Comparison of ENCODE assay signal across 1 cellular context in genomic region chr22:19253143-19253542, GRCh38.
A peak's percentile ranks its signal among the peaks of the same experiment; 100 is the strongest.
TF ChIP-seq lines count a peak whose summit lies in the region.

No MANE protein-coding gene starts in this region.

TF ChIP-seq in K562, 482 proteins besides CTCF, POLR2A, EP300 and RAD21 (continued from another document):
- no peak for TF ChIP-seq ZNF449 (CRISPR knock-in tag; IDR thresholded peaks at IDR 0.05)
- TF ChIP-seq IRF9 (tag; IDR thresholded peaks at IDR 0.05) = no peak
- TF ChIP-seq BCL6 (CRISPR knock-in tag; IDR thresholded peaks at IDR 0.05) = no peak
- no peak for TF ChIP-seq ZNF124 (CRISPR knock-in tag; IDR thresholded peaks at IDR 0.05)
- no peak for TF ChIP-seq PTTG1 (tag; IDR thresholded peaks at IDR 0.05; ENCODE audit: low read depth)
- TF ChIP-seq E2F4 (CRISPR knock-in tag; IDR thresholded peaks at IDR 0.05; ENCODE audit: low read depth) = no peak
- 0 out of 2 replicates have a peak, but pooled peaks have one; percentile 26 for TF ChIP-seq ZFX (CRISPR knock-in tag; IDR thresholded peaks at IDR 0.05)
- no peak for TF ChIP-seq KDM4B (IDR thresholded peaks at IDR 0.05; ENCODE audit: borderline replicate concordance in 2 of 2, low read depth in 1 of 2)
- TF ChIP-seq ZNF740 (CRISPR knock-in tag; IDR thresholded peaks at IDR 0.05) = no peak
- TF ChIP-seq ZNF740 (tag; IDR thresholded peaks at IDR 0.05) = no peak
- no peak for TF ChIP-seq KAT7 (CRISPR knock-in tag; IDR thresholded peaks at IDR 0.05; ENCODE audit: borderline replicate concordance)
- TF ChIP-seq HDAC3 (IDR thresholded peaks at IDR 0.05; ENCODE audit: borderline replicate concordance, partially characterized antibody) = no peak
- no peak for TF ChIP-seq TSHZ1 (CRISPR knock-in tag; IDR thresholded peaks at IDR 0.05)
- no peak for TF ChIP-seq STAT5B (CRISPR knock-in tag; IDR thresholded peaks at IDR 0.05)
- no peak for TF ChIP-seq MXD1 (CRISPR knock-in tag; IDR thresholded peaks at IDR 0.05; ENCODE audit: borderline replicate concordance, poor library complexity, severe bottlenecking)
- TF ChIP-seq NCOA2 (IDR thresholded peaks at IDR 0.05; ENCODE audit: partially characterized antibody in 2 of 2) = no peak
- no peak for TF ChIP-seq ZBTB49 (CRISPR knock-in tag; IDR thresholded peaks at IDR 0.05; ENCODE audit: borderline replicate concordance)
- no peak for TF ChIP-seq GTF2E2 (tag; IDR thresholded peaks at IDR 0.05)
- 0 out of 2 replicates have a peak, but pooled peaks have one; percentile 25 for TF ChIP-seq NR3C1 (CRISPR knock-in tag; IDR thresholded peaks at IDR 0.05)
- TF ChIP-seq GTF2A2 (tag; IDR thresholded peaks at IDR 0.05) = no peak
- no peak for TF ChIP-seq ZNF766 (CRISPR knock-in tag; conservative IDR thresholded peaks at IDR 0.05)
- no peak for TF ChIP-seq KAT2B (IDR thresholded peaks at IDR 0.05; ENCODE audit: low read depth, low read length)
- TF ChIP-seq TAF15 (IDR thresholded peaks at IDR 0.05; ENCODE audit: low read depth, low read length) = 0 out of 2 replicates have a peak, but pooled peaks have one; percentile 80
- no peak for TF ChIP-seq HMGN3 (IDR thresholded peaks at IDR 0.05; ENCODE audit: borderline replicate concordance, extremely low read depth, insufficient read length, low read depth, low read length)
- no peak for TF ChIP-seq ZBTB33 (CRISPR knock-in tag; IDR thresholded peaks at IDR 0.05)
- no peak for TF ChIP-seq RBM17 (IDR thresholded peaks at IDR 0.05; ENCODE audit: borderline replicate concordance, low read depth, low read length)
- 0 out of 2 replicates have a peak, but pooled peaks have one; percentile 30 for TF ChIP-seq NR2C2 (CRISPR knock-in tag; IDR thresholded peaks at IDR 0.05)
- no peak for TF ChIP-seq NR2C2 (tag; IDR thresholded peaks at IDR 0.05)
- TF ChIP-seq ZNF695 (CRISPR knock-in tag; IDR thresholded peaks at IDR 0.05) = no peak
- TF ChIP-seq SRF (CRISPR knock-in tag; IDR thresholded peaks at IDR 0.05) = no peak
- no peak for TF ChIP-seq TEAD1 (CRISPR knock-in tag; IDR thresholded peaks at IDR 0.05)
- no peak for TF ChIP-seq POU5F1 (IDR thresholded peaks at IDR 0.05; ENCODE audit: borderline replicate concordance, low read depth, low read length, partially characterized antibody)
- no peak for TF ChIP-seq MAFF (IDR thresholded peaks at IDR 0.05; ENCODE audit: low read length)
- 0 out of 2 replicates have a peak, but pooled peaks have one; percentile 40 for TF ChIP-seq STAG1 (CRISPR knock-in tag; IDR thresholded peaks at IDR 0.05; ENCODE audit: borderline replicate concordance)
- no peak for TF ChIP-seq GTF3C2 (IDR thresholded peaks at IDR 0.05; ENCODE audit: borderline replicate concordance, extremely low read depth, insufficient read length)
- TF ChIP-seq GATAD2B (IDR thresholded peaks at IDR 0.05; ENCODE audit: borderline replicate concordance) = no peak
- no peak for TF ChIP-seq ZNF282 (CRISPR knock-in tag; IDR thresholded peaks at IDR 0.05)
- TF ChIP-seq ZNF764 (CRISPR knock-in tag; IDR thresholded peaks at IDR 0.05; ENCODE audit: low read depth) = no peak
- TF ChIP-seq HDAC6 (IDR thresholded peaks at IDR 0.05; ENCODE audit: low read depth, low read length) = peak; percentile 86; the same call in 1 of the 2 replicates
